Comparison of ENCODE assay signal across 1 cellular context in the genomic region with DNA sequence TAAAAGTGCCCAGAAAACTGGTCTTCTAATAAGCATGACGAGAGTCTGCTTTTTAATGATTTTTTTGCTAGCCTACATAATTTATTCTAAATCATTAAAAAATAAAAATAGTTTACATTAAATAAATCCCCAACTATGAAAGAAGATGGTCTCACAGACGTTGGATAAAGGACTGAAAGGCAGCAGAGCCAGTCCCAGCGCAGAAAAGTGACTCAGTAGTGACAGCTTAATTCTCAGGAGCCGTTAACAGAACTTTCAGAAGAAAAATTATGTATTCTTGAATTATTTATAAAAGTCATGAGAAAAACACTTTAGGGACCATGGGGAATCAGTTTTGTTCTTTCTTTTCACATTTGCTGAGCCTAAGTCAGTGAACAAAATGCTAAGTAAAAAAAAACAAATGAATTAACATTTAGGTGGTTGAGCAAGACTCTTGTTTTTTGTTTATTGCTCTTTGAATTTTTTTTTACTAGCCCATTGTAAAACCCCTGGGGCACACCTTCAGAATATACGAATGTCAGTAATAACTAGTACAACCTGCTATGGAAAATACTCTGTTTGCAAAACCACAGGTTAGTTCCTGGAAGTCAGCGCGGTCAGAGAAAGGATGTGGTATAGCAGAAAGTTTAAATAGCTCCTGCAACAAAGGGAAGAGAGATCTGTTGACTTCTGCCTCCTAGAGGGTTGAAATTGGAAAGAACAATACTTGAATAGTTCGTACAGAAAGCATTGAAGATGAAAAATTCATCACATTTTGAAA.
TF ChIP-seq lines count a peak whose summit lies in the region.

No MANE protein-coding gene starts in this region.

TF ChIP-seq in HepG2, 621 proteins besides CTCF, POLR2A, EP300 and RAD21 (continued from another document):
- TF ChIP-seq TFAP4 (IDR thresholded peaks at IDR 0.05; ENCODE audit: borderline replicate concordance, low read depth): no peak
